ENCODE assay signal across 35 cellular contexts in genomic region chr13:93882086-93882651, GRCh38.
DNase-seq lines count a peak whose midpoint lies in the region; ATAC-seq, FAIRE-seq and TF ChIP-seq lines count a peak whose summit lies in the region.
"Had no signal": no experiment of that assay in that cellular context is flagged by ENCODE, and none has a peak within 500 bp of the region (broad histone marks: within the 10 kb centered on the region; RNA-seq: fewer than 3 reads in every experiment).

No MANE protein-coding gene starts in this region.

- H3K4ac ChIP-seq in IMR-90 (ENCODE audit: low read depth, low read length) (peak overlapping the region; percentile 91), H9 (ENCODE audit: low read depth, low read length) (no peak overlapping the region)

- H3K23me2 ChIP-seq in H9 (ENCODE audit: insufficient read length, low read depth, low read length, poor library complexity, severe bottlenecking), result no peaks in the 10 kb centered on the region

- no peak overlapping the region for H2BK12ac ChIP-seq in H9 (ENCODE audit: insufficient read length, low read depth, low read length)

- peak overlapping the region; percentile 41 for H2AFZ ChIP-seq in IMR-90 (replicated peaks; ENCODE audit: low read length, poor library complexity)
- no peak overlapping the region for H2AFZ ChIP-seq in H9 (ENCODE audit: low read length)
- H2AFZ ChIP-seq: hepatocyte had no signal

- H3K56ac ChIP-seq in IMR-90 (ENCODE audit: extremely low read depth, insufficient read depth, low read length) (peak overlapping the region; percentile 58; the same call in 1 of the 2 replicates), H9 (ENCODE audit: insufficient read length, low read depth, low read length) (no peak overlapping the region)

- H4K20me1 ChIP-seq in IMR-90 (ENCODE audit: insufficient read depth, low read length) (no peaks in the 10 kb centered on the region), H9 (ENCODE audit: control insufficient read depth, insufficient read depth, insufficient read length) (no peaks in the 10 kb centered on the region)

- no peaks in the 10 kb centered on the region for H3K79me2 ChIP-seq in H9 (ENCODE audit: insufficient read depth, low read length)
- H3K79me2 ChIP-seq: hepatocyte had no signal

- H3K4me2 ChIP-seq in IMR-90 (ENCODE audit: low read depth, low read length) (peak overlapping the region; percentile 18; the same call in 1 of the 2 replicates), H9 (ENCODE audit: insufficient read depth, insufficient read length, low read length) (no peak overlapping the region)
- H3K4me2 ChIP-seq: hepatocyte had no signal

- H3K27me3 Mint-ChIP-seq in H9 (ENCODE audit: low read depth), result no peaks in the 10 kb centered on the region
- H3K27me3 Mint-ChIP-seq: activated CD4-positive, alpha-beta memory T cell treated with anti-CD3 and anti-CD28 coated beads, Interleukin-2, amount 10 ng/mL, durations not matched to agents 7 days and 5 days; memory B cell; stimulated activated memory B cell treated with anti-CD40 and anti-IgM and Interleukin-4, amounts not matched to agents 10 μg/mL and 1 μg/mL and 100 μg/mL, for 72 hours had no signal

- H2AK9ac ChIP-seq in IMR-90 (replicated peaks; ENCODE audit: low read depth, low read length, poor library complexity), result peak overlapping the region; percentile 66

- H3K27me3 ChIP-seq in IMR-90 (ENCODE audit: control insufficient read depth, insufficient read depth, low read length), result no peaks in the 10 kb centered on the region
- no peaks in the 10 kb centered on the region for H3K27me3 ChIP-seq in H9 (ENCODE audit: insufficient read depth, low read length)
- H3K27me3 ChIP-seq: colonic mucosa, gastrocnemius medialis, hepatocyte, Peyer's patch, SJSA1, suprapubic skin, upper lobe of right lung had no signal

- peak; percentile 26 for FAIRE-seq in endometrium (lab: Jason Lieb, UNC)
- FAIRE-seq: TTC549 had no signal

- no peak for TF ChIP-seq POLR2A in IMR-90 (IDR thresholded peaks at IDR 0.05; ENCODE audit: low read depth, low read length)

- H3K4me1 ChIP-seq in IMR-90 (ENCODE audit: control insufficient read depth, insufficient read depth, low read length), result peaks cover 3% of the 10 kb centered on the region; the same call in 1 of the 2 replicates
- H3K4me1 ChIP-seq in H9 (ENCODE audit: insufficient read depth, low read length), result no peaks in the 10 kb centered on the region
- H3K4me1 ChIP-seq: colonic mucosa, gastrocnemius medialis, Peyer's patch, prostate gland, SJSA1, suprapubic skin, upper lobe of right lung had no signal

- H2BK20ac ChIP-seq in IMR-90 (ENCODE audit: low read depth, low read length) (peak overlapping the region; percentile 73), H9 (ENCODE audit: low read depth, low read length, poor library complexity, severe bottlenecking) (no peak overlapping the region)

- H3K36me3 ChIP-seq in IMR-90 (ENCODE audit: control insufficient read depth, insufficient read depth, low read length), result peaks cover 2% of the 10 kb centered on the region; the same call in 1 of the 2 replicates
- H3K36me3 ChIP-seq: colonic mucosa, gastrocnemius medialis, Peyer's patch, prostate gland, SJSA1, suprapubic skin, upper lobe of right lung had no signal

- H3K14ac ChIP-seq in IMR-90 (replicated peaks; ENCODE audit: low read depth, low read length), result peak overlapping the region; percentile 64
- no peak overlapping the region for H3K14ac ChIP-seq in H9 (ENCODE audit: insufficient read depth, low read length)

- peaks cover 0 to 2% of the 10 kb centered on the region in 2 experiments; a peak in 1 of 4 replicates for H3K4me1 Mint-ChIP-seq in H9
- H3K4me1 Mint-ChIP-seq: activated CD4-positive, alpha-beta memory T cell treated with anti-CD3 and anti-CD28 coated beads, Interleukin-2, amount 10 ng/mL, durations not matched to agents 7 days and 5 days; CD4-positive, alpha-beta memory T cell; memory B cell; stimulated activated memory B cell treated with anti-CD40 and anti-IgM and Interleukin-4, amounts not matched to agents 10 μg/mL and 1 μg/mL and 100 μg/mL, for 72 hours had no signal

- H3T11ph ChIP-seq in H9 (ENCODE audit: low read length), result no peak overlapping the region

- H3K27ac Mint-ChIP-seq in H9, result no peak overlapping the region
- H3K27ac Mint-ChIP-seq: activated CD4-positive, alpha-beta memory T cell treated with anti-CD3 and anti-CD28 coated beads, Interleukin-2, amount 10 ng/mL, durations not matched to agents 7 days and 5 days; CD4-positive, alpha-beta memory T cell; memory B cell; stimulated activated memory B cell treated with anti-CD40 and anti-IgM and Interleukin-4, amounts not matched to agents 10 μg/mL and 1 μg/mL and 100 μg/mL, for 72 hours had no signal

- H3K4me3 ChIP-seq in IMR-90 (ENCODE audit: insufficient read depth, low read depth, low read length), result no peak overlapping the region
- H3K4me3 ChIP-seq: colonic mucosa, gastrocnemius medialis, hepatocyte, Peyer's patch, prostate gland, SJSA1, suprapubic skin, upper lobe of right lung had no signal

- H4K8ac ChIP-seq in IMR-90 (ENCODE audit: low read depth in 2 of 2, low read length in 2 of 2), result peak overlapping the region; percentile 77 to 87
- H4K8ac ChIP-seq in H9 (replicated peaks; ENCODE audit: insufficient read length, low read depth, low read length), result no peak overlapping the region

- in situ Hi-C loops in IMR-90 (cut with MboI; ENCODE audit: low sequenced_read_pairs), result no loop called here

- H3K9me3 ChIP-seq in IMR-90 (ENCODE audit: control insufficient read depth, insufficient read depth, low read length) (peaks cover 2% of the 10 kb centered on the region), H9 (ENCODE audit: control insufficient read depth, low read depth, low read length) (no peaks in the 10 kb centered on the region)
- H3K9me3 ChIP-seq: colonic mucosa, gastrocnemius medialis, Peyer's patch, prostate gland, SJSA1, upper lobe of right lung had no signal

- peak; percentile 68 for DNase-seq in ELR (ENCODE audit: low read depth)
- peak; percentile 72 for DNase-seq in IMR-90
- DNase-seq in posterior vena cava (ENCODE audit: low spot score), result peak; percentile 47
- no peak for DNase-seq in H9
- no peak for DNase-seq in NCI-H2029 treated with DMSO at 0.1 percent for 48 hours (lab: John Stamatoyannopoulos, UW)
- DNase-seq: activated CD4-positive, alpha-beta memory T cell treated with anti-CD3 and anti-CD28 coated beads, Interleukin-2, amount 10 ng/mL, durations not matched to agents 7 days and 5 days; activated CD4-positive, CD25-positive, alpha-beta regulatory T cell treated with anti-CD3 and anti-CD28 coated beads, Interleukin-2, amount 50 U/mL, for 72 hours; activated CD8-positive, alpha-beta memory T cell treated with anti-CD3 and anti-CD28 coated beads, Interleukin-2, amount 50 U/mL, for 48 hours; activated naive CD4-positive, alpha-beta T cell treated with anti-CD3 and anti-CD28 coated beads, Interleukin-2, amount 50 U/mL, for 16 hours; AML-193; amygdala; CD4-positive, alpha-beta memory T cell; colonic mucosa; DMS 273 treated with DMSO at 0.1 percent for 48 hours; effector memory CD4-positive, alpha-beta T cell; erythroblast; gastrocnemius medialis; GDM1; left colon; NCI-H1105; NCI-H187 treated with DMSO at 0.1 percent for 48 hours; NCI-H524; Peyer's patch; stimulated activated CD4-positive, alpha-beta T cell treated with anti-CD3 and anti-CD28 coated beads, Interleukin-4, amount 100 ng/mL, for 24 hours; upper lobe of right lung had no signal

- H3K23ac ChIP-seq in IMR-90 (ENCODE audit: low read depth, low read length) (peak overlapping the region; percentile 81; the same call in 1 of the 2 replicates), H9 (ENCODE audit: insufficient read length, low read depth, low read length) (no peak overlapping the region)

- CTCF ChIA-PET in IMR-90 (lab: Yijun Ruan, JAX), result interaction anchor here (0.6 to 1.1 kb wide), 4 partner anchors 9 to 680 kb away, joined by 3 to 7 read pairs (median 4); no protein-coding TSS in a partner anchor

- peak overlapping the region; percentile 19; the same call in 1 of the 2 replicates for H4K5ac ChIP-seq in IMR-90 (ENCODE audit: low read depth, low read length)
- H4K5ac ChIP-seq in H9 (ENCODE audit: insufficient read length, low read depth, low read length), result no peak overlapping the region

- WGBS in IMR-90 (ENCODE audit: extremely low coverage in 2 of 2, insufficient read length in 1 of 2), 2 experiments, result no CpG with 5 or more reads among the region's 6 CpGs
- no CpG with 5 or more reads among the region's 6 CpGs for WGBS in H9 (ENCODE audit: extremely low coverage, insufficient read length, low lambda C conversion rate)

- H3K79me1 ChIP-seq in IMR-90 (ENCODE audit: low read depth in 1 of 2, low read length in 2 of 2) (no peaks in the 10 kb centered on the region), H9 (ENCODE audit: insufficient read depth, low read depth, low read length, poor library complexity, severe bottlenecking) (no peaks in the 10 kb centered on the region)

- H3K36me3 Mint-ChIP-seq in H9 (ENCODE audit: insufficient read depth in 1 of 3, low read depth in 3 of 3), result peaks cover 4 to 12% (median 7%) of the 10 kb centered on the region in 3 experiments; a peak in 6 of 7 replicates
- H3K36me3 Mint-ChIP-seq: CD4-positive, alpha-beta memory T cell; memory B cell; stimulated activated memory B cell treated with anti-CD40 and anti-IgM and Interleukin-4, amounts not matched to agents 10 μg/mL and 1 μg/mL and 100 μg/mL, for 72 hours had no signal

- dilution Hi-C loops in IMR-90 (cut with HindIII; ENCODE audit: low sequenced_read_pairs, unreplicated experiment), result no loop called here

- POLR2A ChIA-PET in IMR-90 (lab: Charles Lee; ENCODE audit: unreplicated experiment), result no interaction called here

- peak overlapping the region; percentile 92 for H2BK120ac ChIP-seq in IMR-90 (ENCODE audit: low read depth, low read length)
- H2BK120ac ChIP-seq in H9 (ENCODE audit: low read depth, low read length, poor library complexity, severe bottlenecking), result no peak overlapping the region

- peaks cover 11% of the 10 kb centered on the region in 2 experiments for H3K9me3 Mint-ChIP-seq in H9

- ATAC-seq in IMR-90 (ENCODE audit: low read depth) (peak; percentile 72), GM18907 (IDR thresholded peaks at IDR 0.05; ENCODE audit: unreplicated experiment) (no peak)
- ATAC-seq: gastrocnemius medialis; left colon; sciatic nerve; stimulated activated memory B cell treated with anti-CD40 and anti-IgM and Interleukin-4, amounts not matched to agents 10 μg/mL and 1 μg/mL and 100 μg/mL, for 72 hours; upper lobe of right lung had no signal

- H3K27ac ChIP-seq in IMR-90 (ENCODE audit: insufficient read depth, low read length) (peak overlapping the region; percentile 77), H9 (ENCODE audit: insufficient read length, low read depth, low read length) (no peak overlapping the region)
- H3K27ac ChIP-seq: colonic mucosa, gastrocnemius medialis, hepatocyte, Peyer's patch, prostate gland, SJSA1, suprapubic skin, upper lobe of right lung had no signal

- no TSS peak for BruUV-seq in IMR-90 (replicated peaks; lab: Mats Ljungman, UMichigan)

- H2AK5ac ChIP-seq in IMR-90 (ENCODE audit: low read depth, low read length) (peak overlapping the region; percentile 37; the same call in 1 of the 2 replicates), H9 (ENCODE audit: insufficient read length, low read length) (no peak overlapping the region)

- H3K9me1 ChIP-seq in IMR-90 (ENCODE audit: insufficient read depth, low read length), result peaks cover 2% of the 10 kb centered on the region; the same call in 1 of the 2 replicates

- peak overlapping the region; percentile 80 for H3K18ac ChIP-seq in IMR-90 (ENCODE audit: low read depth, low read length)
- H3K18ac ChIP-seq in H9 (ENCODE audit: insufficient read length, low read depth, low read length), result no peak overlapping the region

- peak overlapping the region; percentile 27; the same call in 1 of the 2 replicates for H3K9ac ChIP-seq in IMR-90 (ENCODE audit: low read depth, low read length)
- H3K9ac ChIP-seq in H9 (ENCODE audit: extremely low read depth, insufficient read length, low read length), result no peak overlapping the region

- H4K91ac ChIP-seq in IMR-90 (ENCODE audit: insufficient read depth, low read depth, low read length) (peak overlapping the region; percentile 91), H9 (ENCODE audit: insufficient read length, low read depth, low read length) (no peak overlapping the region)

- no peak for TF ChIP-seq RAD21 in IMR-90 (IDR thresholded peaks at IDR 0.05; ENCODE audit: low read length)

- H2BK5ac ChIP-seq in IMR-90 (ENCODE audit: low read depth, low read length, poor library complexity, severe bottlenecking) (peak overlapping the region; percentile 86), H9 (ENCODE audit: insufficient read length, low read length) (no peak overlapping the region)

- H2BK15ac ChIP-seq in IMR-90 (ENCODE audit: low read depth, low read length) (peak overlapping the region; percentile 61; the same call in 1 of the 3 replicates), H9 (ENCODE audit: low read depth, low read length) (no peak overlapping the region)

- no peak overlapping the region for H3K4me3 Mint-ChIP-seq in H9
- H3K4me3 Mint-ChIP-seq: activated CD4-positive, alpha-beta memory T cell treated with anti-CD3 and anti-CD28 coated beads, Interleukin-2, amount 10 ng/mL, durations not matched to agents 7 days and 5 days; CD4-positive, alpha-beta memory T cell; memory B cell; stimulated activated memory B cell treated with anti-CD40 and anti-IgM and Interleukin-4, amounts not matched to agents 10 μg/mL and 1 μg/mL and 100 μg/mL, for 72 hours had no signal

- TF ChIP-seq CTCF in IMR-90 (conservative IDR thresholded peaks at IDR 0.05; ENCODE audit: low read depth, low read length), result no peak
- no peak for TF ChIP-seq CTCF in H9 (conservative IDR thresholded peaks at IDR 0.05)

- intact Hi-C loops in IMR-90 (cut with micrococcal nuclease) (no loop called here), posterior vena cava (cut with DNase I) (no loop called here)

Comparison
In these comparisons a context has a peak if more than half of its experiments do, and no peak if none do; other contexts are left out.
1. DNase-seq: peak in ELR (single experiment), IMR-90 (single experiment) and posterior vena cava (single experiment); none in H9 (single experiment) and NCI-H2029 treated with DMSO at 0.1 percent for 48 hours (single experiment).